11 cellular contexts compared by ENCODE assay signal in genomic region chr14:104115691-104116543, GRCh38. TPM values are rescaled to one million over a fixed set of nuclear protein-coding genes. Genes with fewer than 3 reads are reported as not detected.
A peak's percentile ranks its signal among the peaks of the same experiment; 100 is the strongest.
DNase-seq lines count a peak whose midpoint lies in the region; ATAC-seq and TF ChIP-seq lines count a peak whose summit lies in the region.
"Had no signal": no experiment of that assay in that cellular context is flagged by ENCODE, and none has a peak within 500 bp of the region (broad histone marks: within the 10 kb centered on the region; RNA-seq: fewer than 3 reads in every experiment).

No MANE protein-coding gene starts in this region.

- H3K9me3 Mint-ChIP-seq in stimulated activated naive B cell treated with anti-CD40 and anti-IgM and Interleukin-4, amounts not matched to agents 10 μg/mL and 1 μg/mL and 100 μg/mL, for 72 hours: no peaks in the 10 kb centered on the region

- peak overlapping the region; percentile 50 to 73 for H3K4me3 Mint-ChIP-seq in stimulated activated naive B cell treated with anti-CD40 and anti-IgM and Interleukin-4, amounts not matched to agents 10 μg/mL and 1 μg/mL and 100 μg/mL, for 72 hours

- peaks cover 0 to 2% of the 10 kb centered on the region in 2 donors for H3K4me1 ChIP-seq in breast epithelium

- intact Hi-C loops in breast epithelium (cut with DNase I; ENCODE audit: low total_unique reads): no loop called here

- peaks cover 53 to 69% of the 10 kb centered on the region in 2 donors for H3K27me3 Mint-ChIP-seq in stimulated activated naive B cell treated with anti-CD40 and anti-IgM and Interleukin-4, amounts not matched to agents 10 μg/mL and 1 μg/mL and 100 μg/mL, for 72 hours

- H3K4me3 ChIP-seq in breast epithelium (peak overlapping the region; percentile 36 to 75 (median 59)), kidney epithelial cell (ENCODE audit: low read depth, low read length) (peak overlapping the region; percentile 19)

- peak; percentile 13 for DNase-seq in DMS79 treated with DMSO at 0.1 percent for 48 hours (lab: John Stamatoyannopoulos, UW)
- DNase-seq in DMS79 (lab: John Stamatoyannopoulos, UW): no peak
- peak in 1 of 2 donors; percentile 54 for DNase-seq in breast epithelium (ENCODE audit: low spot score in 2 of 2)
- DNase-seq in kidney epithelial cell (ENCODE audit: low read depth): no peak
- no peak for DNase-seq in stimulated activated naive B cell treated with anti-CD40 and anti-IgM and Interleukin-4, amounts not matched to agents 10 μg/mL and 1 μg/mL and 100 μg/mL, for 72 hours
- no peak for DNase-seq in NCI-H1105 treated with DMSO at 0.1 percent for 48 hours (lab: John Stamatoyannopoulos, UW)
- DNase-seq: nucleus accumbens had no signal

- peak overlapping the region; percentile 66 to 68 for H3K27ac ChIP-seq in breast epithelium
- H3K27ac ChIP-seq: cardiac muscle cell had no signal

- no peak for TF ChIP-seq POLR2A in breast epithelium (IDR thresholded peaks at IDR 0.05)

- no peaks in the 10 kb centered on the region for H3K36me3 Mint-ChIP-seq in stimulated activated naive B cell treated with anti-CD40 and anti-IgM and Interleukin-4, amounts not matched to agents 10 μg/mL and 1 μg/mL and 100 μg/mL, for 72 hours

- no peaks in the 10 kb centered on the region for H3K4me1 Mint-ChIP-seq in stimulated activated naive B cell treated with anti-CD40 and anti-IgM and Interleukin-4, amounts not matched to agents 10 μg/mL and 1 μg/mL and 100 μg/mL, for 72 hours

- H3K27me3 ChIP-seq in breast epithelium (peaks cover 5 to 77% of the 10 kb centered on the region in 2 donors), kidney epithelial cell (ENCODE audit: control insufficient read depth, insufficient read depth, low read length) (peaks cover 45% of the 10 kb centered on the region)

- H3K36me3 ChIP-seq in breast epithelium (no peaks in the 10 kb centered on the region), kidney epithelial cell (ENCODE audit: control insufficient read depth, insufficient read depth, low read length) (no peaks in the 10 kb centered on the region)
- H3K36me3 ChIP-seq: cardiac muscle cell had no signal

- H3K9me3 ChIP-seq in breast epithelium: no peaks in the 10 kb centered on the region

- no peak for ATAC-seq in stimulated activated naive B cell treated with anti-CD40 and anti-IgM and Interleukin-4, amounts not matched to agents 10 μg/mL and 1 μg/mL and 100 μg/mL, for 72 hours (replicated peaks)
- no peak for ATAC-seq in GM19455 (IDR thresholded peaks at IDR 0.05; ENCODE audit: unreplicated experiment)
- no peak for ATAC-seq in GM21529 (IDR thresholded peaks at IDR 0.05; ENCODE audit: unreplicated experiment)

- TF ChIP-seq CTCF in breast epithelium (IDR thresholded peaks at IDR 0.05) (no peak), kidney epithelial cell (IDR thresholded peaks at IDR 0.05; ENCODE audit: insufficient read depth, low read length, poor library complexity, severe bottlenecking) (no peak)

- H3K27ac Mint-ChIP-seq in stimulated activated naive B cell treated with anti-CD40 and anti-IgM and Interleukin-4, amounts not matched to agents 10 μg/mL and 1 μg/mL and 100 μg/mL, for 72 hours: no peak overlapping the region

RNA-seq across cellular contexts. Expression of gene KIF26A, which starts 22.5 kb away (rescaled TPM):
- total RNA-seq in breast epithelium: 1 to 10 TPM; 1.4 to 4.6 (median 2.2) TPM
- 0.21 and 0.48 TPM in 2 replicates for total RNA-seq in kidney epithelial cell

RNA-seq across cellular contexts. Expression of gene ASPG, which starts 30.4 kb away (rescaled TPM):
- under 1 TPM in 2 of 3 donors, not detected in 1; 0.15 to 0.33 TPM for total RNA-seq in breast epithelium
- 0.21 TPM in 1 of 2 replicates, not detected in the other for total RNA-seq in kidney epithelial cell
- total RNA-seq: A172 had no signal
